ENCODE assay signal across 1 cellular context in the genomic region with DNA sequence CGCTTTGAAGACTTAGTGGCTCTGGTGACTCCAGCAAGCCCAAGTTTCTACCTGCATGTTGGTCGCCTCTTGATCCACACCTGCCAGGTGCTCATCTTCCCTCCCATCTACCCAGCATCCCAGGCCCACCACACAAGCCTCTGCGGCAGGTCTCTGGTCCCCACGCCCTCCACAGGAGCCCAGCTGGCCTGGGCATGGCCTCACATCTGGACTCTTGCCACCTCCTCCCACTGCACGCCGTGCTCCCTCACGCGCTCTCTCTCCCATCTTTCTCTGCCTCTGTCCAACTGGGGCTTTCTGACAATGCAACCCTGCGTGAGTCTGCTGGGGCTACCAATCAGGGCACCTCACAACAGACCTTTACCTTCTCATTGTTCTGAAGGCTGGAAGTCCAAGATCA.
TF ChIP-seq lines count a peak whose summit lies in the region.

No MANE protein-coding gene starts in this region.

TF ChIP-seq in GM23338, 12 proteins besides CTCF, POLR2A, EP300 and RAD21 (continued from another document):
- TF ChIP-seq, protein P1, sequence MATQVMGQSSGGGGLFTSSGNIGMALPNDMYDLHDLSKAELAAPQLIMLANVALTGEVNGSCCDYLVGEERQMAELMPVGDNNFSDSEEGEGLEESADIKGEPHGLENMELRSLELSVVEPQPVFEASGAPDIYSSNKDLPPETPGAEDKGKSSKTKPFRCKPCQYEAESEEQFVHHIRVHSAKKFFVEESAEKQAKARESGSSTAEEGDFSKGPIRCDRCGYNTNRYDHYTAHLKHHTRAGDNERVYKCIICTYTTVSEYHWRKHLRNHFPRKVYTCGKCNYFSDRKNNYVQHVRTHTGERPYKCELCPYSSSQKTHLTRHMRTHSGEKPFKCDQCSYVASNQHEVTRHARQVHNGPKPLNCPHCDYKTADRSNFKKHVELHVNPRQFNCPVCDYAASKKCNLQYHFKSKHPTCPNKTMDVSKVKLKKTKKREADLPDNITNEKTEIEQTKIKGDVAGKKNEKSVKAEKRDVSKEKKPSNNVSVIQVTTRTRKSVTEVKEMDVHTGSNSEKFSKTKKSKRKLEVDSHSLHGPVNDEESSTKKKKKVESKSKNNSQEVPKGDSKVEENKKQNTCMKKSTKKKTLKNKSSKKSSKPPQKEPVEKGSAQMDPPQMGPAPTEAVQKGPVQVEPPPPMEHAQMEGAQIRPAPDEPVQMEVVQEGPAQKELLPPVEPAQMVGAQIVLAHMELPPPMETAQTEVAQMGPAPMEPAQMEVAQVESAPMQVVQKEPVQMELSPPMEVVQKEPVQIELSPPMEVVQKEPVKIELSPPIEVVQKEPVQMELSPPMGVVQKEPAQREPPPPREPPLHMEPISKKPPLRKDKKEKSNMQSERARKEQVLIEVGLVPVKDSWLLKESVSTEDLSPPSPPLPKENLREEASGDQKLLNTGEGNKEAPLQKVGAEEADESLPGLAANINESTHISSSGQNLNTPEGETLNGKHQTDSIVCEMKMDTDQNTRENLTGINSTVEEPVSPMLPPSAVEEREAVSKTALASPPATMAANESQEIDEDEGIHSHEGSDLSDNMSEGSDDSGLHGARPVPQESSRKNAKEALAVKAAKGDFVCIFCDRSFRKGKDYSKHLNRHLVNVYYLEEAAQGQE (IDR thresholded peaks at IDR 0.05; ENCODE audit: unreplicated experiment): no peak
- TF ChIP-seq EZH2 (IDR thresholded peaks at IDR 0.05; ENCODE audit: low read depth, unreplicated experiment): no peak
